In genomic region chr4:186789671-186790070, GRCh38 we compare ENCODE assay signal across 12 cellular contexts.
"Had no signal": no experiment of that assay in that cellular context is flagged by ENCODE, and none has a peak within 500 bp of the region (broad histone marks: within the 10 kb centered on the region; RNA-seq: fewer than 3 reads in every experiment).

No MANE protein-coding gene starts in this region.

- H3K36me3 ChIP-seq: cardiac muscle cell, gastroesophageal sphincter, right atrium auricular region, tibial nerve had no signal

- H3K27ac Mint-ChIP-seq: activated naive CD8-positive, alpha-beta T cell; mesothelial cell of epicardium; stimulated activated naive B cell treated with anti-CD40 and anti-IgM and Interleukin-4, amounts not matched to agents 10 μg/mL and 1 μg/mL and 100 μg/mL, for 72 hours; T-helper 1 cell treated with Interleukin-12 subunit alpha and Interleukin-12 subunit beta and Interleukin-4 antibody, amounts not matched to agents 30 μg/mL and 1 μg/mL, for 36 hours had no signal

- H3K27me3 Mint-ChIP-seq: activated naive CD8-positive, alpha-beta T cell; stimulated activated naive B cell treated with anti-CD40 and anti-IgM and Interleukin-4, amounts not matched to agents 10 μg/mL and 1 μg/mL and 100 μg/mL, for 72 hours had no signal

- H3K36me3 Mint-ChIP-seq: activated naive CD8-positive, alpha-beta T cell; mesothelial cell of epicardium; stimulated activated naive B cell treated with anti-CD40 and anti-IgM and Interleukin-4, amounts not matched to agents 10 μg/mL and 1 μg/mL and 100 μg/mL, for 72 hours had no signal

- H3K9me3 Mint-ChIP-seq: T-helper 1 cell treated with Interleukin-12 subunit alpha and Interleukin-12 subunit beta and Interleukin-4 antibody, amounts not matched to agents 30 μg/mL and 1 μg/mL, for 36 hours had no signal

- H3K4me1 ChIP-seq: gastroesophageal sphincter, right atrium auricular region, tibial nerve had no signal

- H3K9me3 ChIP-seq: gastroesophageal sphincter, right atrium auricular region, tibial nerve had no signal

- ATAC-seq: gastroesophageal sphincter; SK-N-SH treated with all-trans-retinoic acid at 6 μM for 48 hours; stimulated activated naive B cell treated with anti-CD40 and anti-IgM and Interleukin-4, amounts not matched to agents 10 μg/mL and 1 μg/mL and 100 μg/mL, for 72 hours had no signal

- H3K4me1 Mint-ChIP-seq: stimulated activated naive B cell treated with anti-CD40 and anti-IgM and Interleukin-4, amounts not matched to agents 10 μg/mL and 1 μg/mL and 100 μg/mL, for 72 hours had no signal

- H3K27ac ChIP-seq: cardiac muscle cell, gastroesophageal sphincter, right atrium auricular region, tibial nerve had no signal

- H3K27me3 ChIP-seq: cardiac muscle cell, gastroesophageal sphincter, right atrium auricular region, tibial nerve had no signal

- H3K4me3 Mint-ChIP-seq: activated naive CD8-positive, alpha-beta T cell; mesothelial cell of epicardium; stimulated activated naive B cell treated with anti-CD40 and anti-IgM and Interleukin-4, amounts not matched to agents 10 μg/mL and 1 μg/mL and 100 μg/mL, for 72 hours; T-helper 1 cell treated with Interleukin-12 subunit alpha and Interleukin-12 subunit beta and Interleukin-4 antibody, amounts not matched to agents 30 μg/mL and 1 μg/mL, for 36 hours had no signal

- H3K4me3 ChIP-seq: cardiac muscle cell, gastroesophageal sphincter, right atrium auricular region, tibial nerve had no signal

- DNase-seq: activated CD4-positive, CD25-positive, alpha-beta regulatory T cell; posterior cingulate gyrus; stimulated activated CD4-positive, alpha-beta T cell treated with anti-CD3 and anti-CD28 coated beads, Interleukin-2, amount 100 ng/mL, for 24 hours; stimulated activated naive B cell treated with anti-CD40 and anti-IgM and Interleukin-4, amounts not matched to agents 10 μg/mL and 1 μg/mL and 100 μg/mL, for 72 hours had no signal
